8 cellular contexts compared by ENCODE assay signal in the genomic region with DNA sequence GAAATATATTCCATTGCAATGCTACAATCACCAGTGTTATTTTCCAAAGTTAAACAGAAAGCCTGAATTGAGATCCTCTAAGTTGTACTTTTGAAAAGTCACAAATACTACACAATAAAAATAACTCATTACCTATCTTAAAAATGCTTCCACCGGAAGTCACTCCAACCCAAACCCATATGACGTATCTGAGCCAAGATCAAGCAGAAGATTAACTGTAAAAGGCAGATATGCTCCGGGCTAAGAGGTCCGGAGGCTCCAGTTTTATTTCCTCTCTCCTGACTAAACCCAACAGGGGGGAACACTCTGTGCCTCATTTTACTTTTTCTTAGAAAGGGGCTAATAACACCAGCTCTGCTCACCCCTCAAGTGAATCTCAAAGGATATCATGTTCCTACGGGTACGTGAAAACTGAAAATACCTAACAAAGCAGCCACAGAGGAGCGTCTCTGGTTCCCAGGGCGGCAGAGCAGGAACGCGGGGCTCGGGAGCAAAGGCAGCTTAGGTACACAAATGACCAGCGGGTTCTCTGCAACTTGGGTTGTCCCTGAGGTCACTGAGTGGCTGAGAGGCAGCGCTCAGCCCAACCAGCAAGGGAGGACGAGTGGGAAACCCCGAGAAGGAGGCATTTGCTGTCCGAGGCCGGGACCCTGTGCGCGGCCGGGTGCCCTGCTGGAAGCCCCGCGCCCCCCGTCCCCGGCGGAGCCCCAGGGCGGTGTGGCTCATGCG. TPM values are rescaled to one million over a fixed set of nuclear protein-coding genes. Genes with fewer than 3 reads are reported as not detected.
A peak's percentile ranks its signal among the peaks of the same experiment; 100 is the strongest.
DNase-seq lines count a peak whose midpoint lies in the region; ATAC-seq and TF ChIP-seq lines count a peak whose summit lies in the region.

No MANE protein-coding gene starts in this region.

- DNase-seq in stimulated activated CD4-positive, alpha-beta T cell treated with anti-CD3 and anti-CD28 coated beads, Interleukin-12 subunit alpha, Interleukin-12 subunit beta, amount 100 ng/mL, for 4 hours, result peak; percentile 4
- DNase-seq in stimulated activated CD4-positive, alpha-beta T cell treated with anti-CD3 and anti-CD28 coated beads, Interleukin-4, amount 100 ng/mL, for 1 hour, result no peak
- peak; percentile 56 for DNase-seq in UCSD-AML1 (lab: John Stamatoyannopoulos, UW; ENCODE audit: unreplicated experiment)
- DNase-seq in fibroblast of lung (ENCODE audit: low read depth in 2 of 2), result peak in 1 of 2 donors; percentile 30
- no peak for DNase-seq in HUDEP-2 (lab: John Stamatoyannopoulos, UW; ENCODE audit: unreplicated experiment in 76 of 76)

- TF ChIP-seq EP300 in neural cell (conservative IDR thresholded peaks at IDR 0.05; ENCODE audit: poor library complexity, severe bottlenecking), result no peak

- peak; percentile 18 for ATAC-seq in HG03097 (IDR thresholded peaks at IDR 0.05; ENCODE audit: low FRiP score, unreplicated experiment)
- no peak for ATAC-seq in GM18907 (IDR thresholded peaks at IDR 0.05; ENCODE audit: unreplicated experiment)

- no peaks in the 10 kb centered on the region for H4K20me1 ChIP-seq in fibroblast of lung (ENCODE audit: control insufficient read depth, extremely low read depth, insufficient read depth, low read length)
- H4K20me1 ChIP-seq in neural cell (ENCODE audit: insufficient read depth), result no peaks in the 10 kb centered on the region

- H3K27me3 ChIP-seq in fibroblast of lung (ENCODE audit: control insufficient read depth, insufficient read depth, low read length) (no peaks in the 10 kb centered on the region), neural cell (ENCODE audit: insufficient read depth, low read depth, low read length) (peaks cover 41% of the 10 kb centered on the region)

- H3K9ac ChIP-seq in fibroblast of lung (ENCODE audit: insufficient read depth, low read length), result peak overlapping the region; percentile 58
- H3K9ac ChIP-seq in neural cell (ENCODE audit: low read length), result peak overlapping the region; percentile 51

- peak overlapping the region; percentile 82 for H3K4me2 ChIP-seq in fibroblast of lung (ENCODE audit: extremely low read depth, insufficient read depth, low read length)
- H3K4me2 ChIP-seq in neural cell (ENCODE audit: low read length), result peak overlapping the region; percentile 51

- no peaks in the 10 kb centered on the region for H3K79me2 ChIP-seq in fibroblast of lung (ENCODE audit: control insufficient read depth, insufficient read depth, low read length)
- no peaks in the 10 kb centered on the region for H3K79me2 ChIP-seq in neural cell (replicated peaks; ENCODE audit: insufficient read depth, low read length)

- H3K4me1 ChIP-seq in fibroblast of lung (ENCODE audit: control insufficient read depth, extremely low read depth, insufficient read depth, low read length), result peaks cover 7% of the 10 kb centered on the region

- H3K9me2 ChIP-seq in neural cell (ENCODE audit: insufficient read depth, low read length), result no peaks in the 10 kb centered on the region

- H3F3A ChIP-seq in neural cell (ENCODE audit: insufficient read depth, low read length, poor library complexity, severe bottlenecking), result no peaks in the 10 kb centered on the region

- no peak for TF ChIP-seq RAD21 in neural cell (conservative IDR thresholded peaks at IDR 0.05)

- H3K36me3 ChIP-seq in fibroblast of lung (ENCODE audit: control insufficient read depth, insufficient read depth, low read length), result no peaks in the 10 kb centered on the region
- no peaks in the 10 kb centered on the region for H3K36me3 ChIP-seq in neural cell (ENCODE audit: insufficient read depth, low read length)

- H3K9me3 ChIP-seq in fibroblast of lung (ENCODE audit: control insufficient read depth, insufficient read depth, low read depth, low read length), result no peaks in the 10 kb centered on the region
- H3K9me3 ChIP-seq in neural cell (ENCODE audit: low read length), result no peaks in the 10 kb centered on the region

- H3K4me3 ChIP-seq in fibroblast of lung (replicated peaks in 1 of 4; ENCODE audit: control extremely low read depth in 1 of 4, insufficient read depth in 1 of 4, low read depth in 3 of 4, low read length in 4 of 4), result peak overlapping the region; percentile 57 to 93 (median 75)
- peak overlapping the region; percentile 85 for H3K4me3 ChIP-seq in neural cell (ENCODE audit: low read length)

- H2AFZ ChIP-seq in fibroblast of lung (ENCODE audit: low read length) (peak overlapping the region; percentile 80), neural cell (ENCODE audit: low read depth, low read length) (peak overlapping the region; percentile 65)

- TF ChIP-seq CTCF in fibroblast of lung (conservative IDR thresholded peaks at IDR 0.05 in 1 of 2, IDR thresholded peaks at IDR 0.05 in 1 of 2; ENCODE audit: low read depth in 1 of 2, low read length in 2 of 2) (no peak), neural cell (IDR thresholded peaks at IDR 0.05; ENCODE audit: poor library complexity, severe bottlenecking) (no peak)

- H3K27ac ChIP-seq in fibroblast of lung (ENCODE audit: insufficient read depth, low read length) (peak overlapping the region; percentile 47), neural cell (ENCODE audit: low read length) (no peak overlapping the region)

TF ChIP-seq in neural cell, 6 proteins besides CTCF, POLR2A, EP300 and RAD21:
- TF ChIP-seq MXI1 (conservative IDR thresholded peaks at IDR 0.05; ENCODE audit: poor library complexity, severe bottlenecking) (no peak), EZH2 (IDR thresholded peaks at IDR 0.05; ENCODE audit: borderline replicate concordance, insufficient read depth, low read length, poor library complexity, severe bottlenecking) (no peak), POLR2AphosphoS5 (IDR thresholded peaks at IDR 0.05) (no peak), TAF1 (IDR thresholded peaks at IDR 0.05; ENCODE audit: low read depth) (no peak), SMC3 (conservative IDR thresholded peaks at IDR 0.05; ENCODE audit: poor library complexity) (no peak)
- TF ChIP-seq, protein P1, sequence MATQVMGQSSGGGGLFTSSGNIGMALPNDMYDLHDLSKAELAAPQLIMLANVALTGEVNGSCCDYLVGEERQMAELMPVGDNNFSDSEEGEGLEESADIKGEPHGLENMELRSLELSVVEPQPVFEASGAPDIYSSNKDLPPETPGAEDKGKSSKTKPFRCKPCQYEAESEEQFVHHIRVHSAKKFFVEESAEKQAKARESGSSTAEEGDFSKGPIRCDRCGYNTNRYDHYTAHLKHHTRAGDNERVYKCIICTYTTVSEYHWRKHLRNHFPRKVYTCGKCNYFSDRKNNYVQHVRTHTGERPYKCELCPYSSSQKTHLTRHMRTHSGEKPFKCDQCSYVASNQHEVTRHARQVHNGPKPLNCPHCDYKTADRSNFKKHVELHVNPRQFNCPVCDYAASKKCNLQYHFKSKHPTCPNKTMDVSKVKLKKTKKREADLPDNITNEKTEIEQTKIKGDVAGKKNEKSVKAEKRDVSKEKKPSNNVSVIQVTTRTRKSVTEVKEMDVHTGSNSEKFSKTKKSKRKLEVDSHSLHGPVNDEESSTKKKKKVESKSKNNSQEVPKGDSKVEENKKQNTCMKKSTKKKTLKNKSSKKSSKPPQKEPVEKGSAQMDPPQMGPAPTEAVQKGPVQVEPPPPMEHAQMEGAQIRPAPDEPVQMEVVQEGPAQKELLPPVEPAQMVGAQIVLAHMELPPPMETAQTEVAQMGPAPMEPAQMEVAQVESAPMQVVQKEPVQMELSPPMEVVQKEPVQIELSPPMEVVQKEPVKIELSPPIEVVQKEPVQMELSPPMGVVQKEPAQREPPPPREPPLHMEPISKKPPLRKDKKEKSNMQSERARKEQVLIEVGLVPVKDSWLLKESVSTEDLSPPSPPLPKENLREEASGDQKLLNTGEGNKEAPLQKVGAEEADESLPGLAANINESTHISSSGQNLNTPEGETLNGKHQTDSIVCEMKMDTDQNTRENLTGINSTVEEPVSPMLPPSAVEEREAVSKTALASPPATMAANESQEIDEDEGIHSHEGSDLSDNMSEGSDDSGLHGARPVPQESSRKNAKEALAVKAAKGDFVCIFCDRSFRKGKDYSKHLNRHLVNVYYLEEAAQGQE (IDR thresholded peaks at IDR 0.05; ENCODE audit: borderline replicate concordance), result no peak

RNA-seq across cellular contexts. Expression of a gene that starts 0.8 kb away (rescaled TPM):
- 3.5 and 5.6 TPM in 2 replicates for total RNA-seq in fibroblast of lung
- 1.3 and 4.3 TPM in 2 replicates for polyA plus RNA-seq in fibroblast of lung
- polyA plus RNA-seq in fibroblast of lung (2012), result 1.6 and 5.6 TPM in 2 replicates
- 0.85 and 3.3 TPM in 2 replicates for polyA minus RNA-seq in fibroblast of lung (ENCODE audit: low replicate concordance)
- polyA plus RNA-seq in neural cell, result not detected in 2 replicates
- 0.35 TPM in 1 of 2 replicates, not detected in the other for polyA minus RNA-seq in neural cell

RNA-seq across cellular contexts. Expression of a gene that starts 54.6 kb away (rescaled TPM):
- total RNA-seq in fibroblast of lung, result 22.3 and 34.0 TPM in 2 replicates
- polyA plus RNA-seq in fibroblast of lung (22.4 and 22.8 TPM in 2 replicates), neural cell (58.1 and 60.5 TPM in 2 replicates)
- polyA plus RNA-seq in fibroblast of lung (2012), result 19.8 and 20.7 TPM in 2 replicates
- polyA minus RNA-seq in fibroblast of lung (ENCODE audit: low replicate concordance) (14.5 and 23.8 TPM in 2 replicates), neural cell (28.1 and 34.1 TPM in 2 replicates)

Comparison
In these comparisons a context has a peak if more than half of its experiments do, and no peak if none do; other contexts are left out.
1. DNase-seq: peak in stimulated activated CD4-positive, alpha-beta T cell treated with anti-CD3 and anti-CD28 coated beads, Interleukin-12 subunit alpha, Interleukin-12 subunit beta, amount 100 ng/mL, for 4 hours (single experiment) and UCSD-AML1 (single experiment); none in stimulated activated CD4-positive, alpha-beta T cell treated with anti-CD3 and anti-CD28 coated beads, Interleukin-4, amount 100 ng/mL, for 1 hour (single experiment) and HUDEP-2 (0 of 76).